Comparison of ENCODE assay signal across 9 cellular contexts in the genomic region with DNA sequence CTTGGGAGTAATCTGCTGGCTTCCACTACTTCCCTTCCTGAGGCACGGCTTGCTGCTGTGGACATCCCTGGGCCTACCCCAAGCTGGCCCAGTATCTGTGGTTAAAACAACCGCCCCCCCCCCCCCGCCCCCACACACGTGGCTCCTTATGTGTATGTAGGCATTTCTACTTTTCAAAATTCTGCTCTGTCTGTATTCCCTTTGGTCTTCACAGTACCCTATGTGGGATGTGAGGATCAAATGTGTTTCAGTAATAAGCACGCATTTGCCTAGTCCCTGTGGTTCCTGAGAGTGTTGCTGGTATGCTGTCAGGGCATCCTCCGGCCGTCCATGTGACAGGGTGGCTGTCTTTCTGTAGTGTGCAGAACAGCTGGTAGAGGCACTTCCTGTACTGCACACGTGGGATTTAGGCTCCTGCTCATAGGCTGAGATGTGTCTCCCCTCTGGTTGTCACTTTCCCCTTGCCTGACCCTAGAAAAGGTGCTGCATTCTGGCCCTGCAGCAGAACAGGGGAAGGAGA. TPM values are rescaled to one million over a fixed set of nuclear protein-coding genes. Genes with fewer than 3 reads are reported as not detected.
DNase-seq lines count a peak whose midpoint lies in the region; ATAC-seq and TF ChIP-seq lines count a peak whose summit lies in the region.
"Had no signal": no experiment of that assay in that cellular context is flagged by ENCODE, and none has a peak within 500 bp of the region (broad histone marks: within the 10 kb centered on the region; RNA-seq: fewer than 3 reads in every experiment).

No MANE protein-coding gene starts in this region.

- ATAC-seq in GM18499 (IDR thresholded peaks at IDR 0.05; ENCODE audit: insufficient read depth, unreplicated experiment) (peak; percentile 54), GM21737 (IDR thresholded peaks at IDR 0.05; ENCODE audit: unreplicated experiment) (peak; percentile 59)

- H3K36me3 ChIP-seq in ascending aorta = no peaks in the 10 kb centered on the region

- no peaks in the 10 kb centered on the region for H3K9me3 ChIP-seq in ascending aorta

- DNase-seq in Kasumi-1 (lab: John Stamatoyannopoulos, UW) (peak; percentile 70 to 74), epidermal melanocyte (ENCODE audit: insufficient read length, low spot score) (peak; percentile 82), NCI-H226 (no peak), ascending aorta (ENCODE audit: low spot score in 2 of 2) (no peak)
- peak in 3 of 4 experiments; percentile 11 to 19 (median 18) for DNase-seq in activated CD4-positive, CD25-positive, alpha-beta regulatory T cell (lab: John Stamatoyannopoulos, UW)
- DNase-seq in stimulated activated naive CD4-positive, alpha-beta T cell treated with Interleukin-2 at 50 U/mL for 16 hours (lab: John Stamatoyannopoulos, UW) = peak; percentile 23

- peaks cover 0 to 5% of the 10 kb centered on the region in 2 donors for H3K4me1 ChIP-seq in ascending aorta

- no peak for TF ChIP-seq CTCF in ascending aorta (IDR thresholded peaks at IDR 0.05)

- H3K27ac ChIP-seq in ascending aorta = no peak overlapping the region
- H3K27ac ChIP-seq: VCaP had no signal

- no peak overlapping the region for H3K4me3 ChIP-seq in ascending aorta

- H3K27me3 ChIP-seq in ascending aorta = no peaks in the 10 kb centered on the region

- intact Hi-C loops in ascending aorta (cut with DNase I) = loop anchor here (10.0 kb wide), 1 partner anchor 301 kb away; no protein-coding TSS in a partner anchor

RNA-seq across cellular contexts. Expression of a gene that starts 2.2 kb away (rescaled TPM):
- total RNA-seq in ascending aorta = 4.6 TPM

RNA-seq across cellular contexts. Expression of a gene that starts 24.3 kb away (rescaled TPM):
- 36.6 TPM for total RNA-seq in ascending aorta

Comparison
In these comparisons a context has a peak if more than half of its experiments do, and no peak if none do; other contexts are left out.
1. DNase-seq: peak in Kasumi-1 (2 of 2), activated CD4-positive, CD25-positive, alpha-beta regulatory T cell (3 of 4), epidermal melanocyte (single experiment) and stimulated activated naive CD4-positive, alpha-beta T cell treated with Interleukin-2 at 50 U/mL for 16 hours (single experiment); none in NCI-H226 (single experiment) and ascending aorta (0 of 2).